Comparison of ENCODE assay signal across 12 cellular contexts in genomic region chr7:48083114-48083830, GRCh38. TPM values are rescaled to one million over a fixed set of nuclear protein-coding genes. Genes with fewer than 3 reads are reported as not detected.
DNase-seq lines count a peak whose midpoint lies in the region; ATAC-seq and TF ChIP-seq lines count a peak whose summit lies in the region.
"Had no signal": no experiment of that assay in that cellular context is flagged by ENCODE, and none has a peak within 500 bp of the region (broad histone marks: within the 10 kb centered on the region; RNA-seq: fewer than 3 reads in every experiment).

No MANE protein-coding gene starts in this region.

- H3K4me2 ChIP-seq in IMR-90 (ENCODE audit: low read depth, low read length): no peak overlapping the region

- H4K5ac ChIP-seq in IMR-90 (ENCODE audit: low read depth, low read length): no peak overlapping the region

- H3K23ac ChIP-seq in IMR-90 (ENCODE audit: low read depth, low read length): no peak overlapping the region; the same call in 1 of the 2 replicates

- no peak overlapping the region for H3K9ac ChIP-seq in IMR-90 (ENCODE audit: low read depth, low read length)

- peak overlapping the region; percentile 42 for H3K4ac ChIP-seq in IMR-90 (ENCODE audit: low read depth, low read length)

- no peak for TF ChIP-seq CTCF in CD14-positive monocyte (IDR thresholded peaks at IDR 0.05)
- TF ChIP-seq CTCF in IMR-90 (conservative IDR thresholded peaks at IDR 0.05; ENCODE audit: low read depth, low read length): no peak
- TF ChIP-seq CTCF in astrocyte of the cerebellum (IDR thresholded peaks at IDR 0.05; ENCODE audit: low read depth, low read length, missing control alignments): no peak
- TF ChIP-seq CTCF in right lobe of liver (IDR thresholded peaks at IDR 0.05): no peak
- no peak for TF ChIP-seq CTCF in BE2C (IDR thresholded peaks at IDR 0.05; ENCODE audit: low read depth, low read length)
- no peak for TF ChIP-seq CTCF in left lung (IDR thresholded peaks at IDR 0.05)

- H3K56ac ChIP-seq in IMR-90 (ENCODE audit: extremely low read depth, insufficient read depth, low read length): no peak overlapping the region

- H3K14ac ChIP-seq in IMR-90 (replicated peaks; ENCODE audit: low read depth, low read length): no peak overlapping the region

- H3K36me3 Mint-ChIP-seq in CD14-positive monocyte: peaks cover 8 to 16% of the 10 kb centered on the region in 2 donors

- intact Hi-C loops in CD14-positive monocyte (cut with micrococcal nuclease): no loop called here
- intact Hi-C loops in IMR-90 (cut with micrococcal nuclease): no loop called here
- intact Hi-C loops in right lobe of liver (cut with DNase I): no loop called here
- intact Hi-C loops in left lung (cut with DNase I): no loop called here

- no peak overlapping the region for H2BK5ac ChIP-seq in IMR-90 (ENCODE audit: low read depth, low read length, poor library complexity, severe bottlenecking)

- H4K91ac ChIP-seq in IMR-90 (ENCODE audit: insufficient read depth, low read depth, low read length): 0 out of 2 replicates have a peak overlapping the region, but pooled peaks have one; percentile 20

- H2AFZ ChIP-seq in IMR-90 (replicated peaks; ENCODE audit: low read length, poor library complexity): peak overlapping the region; percentile 52

- ATAC-seq in IMR-90 (ENCODE audit: low read depth) (peak; percentile 6; the same call in 1 of the 2 replicates), right lobe of liver (peak; percentile 25 to 46 (median 35)), GM21526 (IDR thresholded peaks at IDR 0.05; ENCODE audit: low FRiP score, unreplicated experiment) (no peak), left lung (no peak)

- no peak overlapping the region for H3K4me3 Mint-ChIP-seq in CD14-positive monocyte

- peak overlapping the region; percentile 47; the same call in 1 of the 2 replicates for H2AK5ac ChIP-seq in IMR-90 (ENCODE audit: low read depth, low read length)

- no peak overlapping the region for H3K27ac ChIP-seq in IMR-90 (ENCODE audit: insufficient read depth, low read length)
- H3K27ac ChIP-seq in right lobe of liver: no peak overlapping the region
- no peak overlapping the region for H3K27ac ChIP-seq in left lung
- H3K27ac ChIP-seq: prostate gland had no signal

- peaks cover 0 to 2% (median 0%) of the 10 kb centered on the region in 7 donors for H3K9me3 Mint-ChIP-seq in CD14-positive monocyte

- peaks cover 0 to 2% (median 0%) of the 10 kb centered on the region in 3 donors for H3K27me3 Mint-ChIP-seq in CD14-positive monocyte (ENCODE audit: low read depth in 3 of 3)

- H2BK120ac ChIP-seq in IMR-90 (ENCODE audit: low read depth, low read length): peak overlapping the region; percentile 28; the same call in 1 of the 2 replicates

- no CpG with 5 or more reads among the region's 6 CpGs for WGBS in IMR-90 (ENCODE audit: extremely low coverage in 2 of 2, insufficient read length in 1 of 2), 2 experiments
- 31% methylated on average over 3 of the region's 6 CpGs for WGBS in right lobe of liver (ENCODE audit: insufficient coverage, low coverage, low lambda C conversion rate, missing lambda C conversion rate)

- H3K36me3 ChIP-seq in IMR-90 (ENCODE audit: control insufficient read depth, insufficient read depth, low read length) (no peaks in the 10 kb centered on the region), right lobe of liver (no peaks in the 10 kb centered on the region), BE2C (no peaks in the 10 kb centered on the region), left lung (no peaks in the 10 kb centered on the region)
- H3K36me3 ChIP-seq: HAP-1, prostate gland had no signal

- H2BK15ac ChIP-seq in IMR-90 (ENCODE audit: low read depth, low read length): peak overlapping the region; percentile 47; the same call in 1 of the 3 replicates

- H3K18ac ChIP-seq in IMR-90 (ENCODE audit: low read depth, low read length): no peak overlapping the region

- H3K4me1 ChIP-seq in IMR-90 (ENCODE audit: control insufficient read depth, insufficient read depth, low read length) (peaks cover 24% of the 10 kb centered on the region), right lobe of liver (peaks cover 0 to 21% (median 2%) of the 10 kb centered on the region in 4 donors), BE2C (peaks cover 15% of the 10 kb centered on the region), left lung (peaks cover 17 to 60% of the 10 kb centered on the region in 2 donors)
- H3K4me1 ChIP-seq: prostate gland had no signal

- H3K27me3 ChIP-seq in IMR-90 (ENCODE audit: control insufficient read depth, insufficient read depth, low read length) (no peaks in the 10 kb centered on the region), right lobe of liver (no peaks in the 10 kb centered on the region), BE2C (no peaks in the 10 kb centered on the region), left lung (no peaks in the 10 kb centered on the region)

- peak overlapping the region in 1 of 2 experiments; percentile 41; a peak in 1 of 4 replicates for H4K8ac ChIP-seq in IMR-90 (ENCODE audit: low read depth in 2 of 2, low read length in 2 of 2)

- TF ChIP-seq POLR2A in IMR-90 (IDR thresholded peaks at IDR 0.05; ENCODE audit: low read depth, low read length) (no peak), right lobe of liver (IDR thresholded peaks at IDR 0.05) (no peak)

- H3K79me1 ChIP-seq in IMR-90 (ENCODE audit: low read depth in 1 of 2, low read length in 2 of 2): peaks cover 0 to 10% of the 10 kb centered on the region in 2 experiments; a peak in 1 of 4 replicates

- CTCF ChIA-PET in IMR-90 (lab: Yijun Ruan, JAX): interaction anchor here (0.6 to 0.7 kb wide), 2 partner anchors 95 to 260 kb away, joined by 4 to 6 read pairs; no protein-coding TSS in a partner anchor

- peak overlapping the region; percentile 47; the same call in 1 of the 2 replicates for H2BK20ac ChIP-seq in IMR-90 (ENCODE audit: low read depth, low read length)

- BruUV-seq in IMR-90 (replicated peaks; lab: Mats Ljungman, UMichigan): no TSS peak

- H3K9me1 ChIP-seq in IMR-90 (ENCODE audit: insufficient read depth, low read length): peaks cover 24% of the 10 kb centered on the region

- TF ChIP-seq RAD21 in IMR-90 (IDR thresholded peaks at IDR 0.05; ENCODE audit: low read length): no peak

- peak overlapping the region in 4 of 7 donors; percentile 9 to 65 (median 38) for H3K27ac Mint-ChIP-seq in CD14-positive monocyte

- no peak overlapping the region for H2AK9ac ChIP-seq in IMR-90 (replicated peaks; ENCODE audit: low read depth, low read length, poor library complexity)

- DNase-seq in CD14-positive monocyte (ENCODE audit: low spot score): no peak
- peak; percentile 92 for DNase-seq in IMR-90
- DNase-seq in astrocyte of the cerebellum (ENCODE audit: low read depth): peak; percentile 53
- DNase-seq in right lobe of liver: no peak
- DNase-seq in NCI-H2171 treated with DMSO at 0.1 percent for 48 hours (lab: John Stamatoyannopoulos, UW): no peak
- no peak for DNase-seq in BE2C
- DNase-seq in left lung: no peak
- DNase-seq: NCI-H2029 had no signal

- dilution Hi-C loops in IMR-90 (cut with HindIII; ENCODE audit: low sequenced_read_pairs, unreplicated experiment): no loop called here

- H3K9me3 ChIP-seq in IMR-90 (ENCODE audit: control insufficient read depth, insufficient read depth, low read length) (no peaks in the 10 kb centered on the region), right lobe of liver (no peaks in the 10 kb centered on the region), BE2C (no peaks in the 10 kb centered on the region), left lung (no peaks in the 10 kb centered on the region)
- H3K9me3 ChIP-seq: prostate gland had no signal

- POLR2A ChIA-PET in IMR-90 (lab: Charles Lee; ENCODE audit: unreplicated experiment): interaction anchor here (0.7 kb wide), 1 partner anchor 256 kb away, joined by 3 read pairs; no protein-coding TSS in a partner anchor

- H3K4me3 ChIP-seq in IMR-90 (ENCODE audit: insufficient read depth, low read depth, low read length) (no peak overlapping the region), astrocyte of the cerebellum (ENCODE audit: low read depth, low read length) (no peak overlapping the region), right lobe of liver (no peak overlapping the region), BE2C (ENCODE audit: low read depth, low read length) (no peak overlapping the region), left lung (no peak overlapping the region)
- H3K4me3 ChIP-seq: HAP-1, prostate gland had no signal

- 0 out of 2 replicates have a peak, but pooled peaks cover 3% of the 10 kb centered on the region for H4K20me1 ChIP-seq in IMR-90 (ENCODE audit: insufficient read depth, low read length)

- in situ Hi-C loops in IMR-90 (cut with MboI; ENCODE audit: low sequenced_read_pairs): no loop called here
- in situ Hi-C loops in astrocyte of the cerebellum (cut with HindIII; ENCODE audit: low sequenced_read_pairs): no loop called here

- peaks cover 56% of the 10 kb centered on the region for H3K4me1 Mint-ChIP-seq in CD14-positive monocyte

TF ChIP-seq in IMR-90, 13 proteins besides CTCF, POLR2A, EP300 and RAD21:
- TF ChIP-seq MAFK (IDR thresholded peaks at IDR 0.05; ENCODE audit: low read depth, low read length) (no peak), FOS (IDR thresholded peaks at IDR 0.05; ENCODE audit: low read depth, low read length) (peak; percentile 67), RCOR1 (IDR thresholded peaks at IDR 0.05; ENCODE audit: insufficient replicate concordance, low read length) (peak; percentile 67)
TF ChIP-seq in IMR-90: peak in this region for 2.

RNA-seq across cellular contexts. Expression of gene UPP1, which starts 5.8 kb away (rescaled TPM):
- 100 to 1,000 TPM; 109 to 129 TPM for polyA plus RNA-seq in CD14-positive monocyte
- 3.9 and 4.2 TPM in 2 replicates for total RNA-seq in IMR-90 (2012; rRNA removed)
- 14.5 and 17.0 TPM in 2 replicates for polyA plus RNA-seq in IMR-90 (2012; rRNA removed)
- polyA plus RNA-seq in IMR-90 (2012; cell fraction: cytosol; rRNA removed): 13.7 and 14.6 TPM in 2 replicates
- polyA plus RNA-seq in IMR-90 (2012; cell fraction: nucleus; rRNA removed; ENCODE audit: low replicate concordance): 47.9 and 58.8 TPM in 2 replicates
- total RNA-seq in right lobe of liver: 10 to 100 TPM in 4 of 6 experiments, 1 to 10 TPM in 2; 7.3 to 19.8 (median 13.1) TPM
- 34.8 TPM for polyA plus RNA-seq in BE2C (2012; ENCODE audit: insufficient read depth, insufficient read length, low read depth)
- total RNA-seq in left lung: 10 to 100 TPM; 37.8 to 79.3 TPM

RNA-seq across cellular contexts. Expression of gene C7orf57, which starts 47.9 kb away (rescaled TPM):
- polyA plus RNA-seq in CD14-positive monocyte: not detected
- not detected in 2 replicates for total RNA-seq in IMR-90 (2012; rRNA removed)
- not detected in 2 replicates for polyA plus RNA-seq in IMR-90 (2012; rRNA removed)
- polyA plus RNA-seq in IMR-90 (2012; cell fraction: cytosol; rRNA removed): not detected in 2 replicates
- not detected in 2 replicates for polyA plus RNA-seq in IMR-90 (2012; cell fraction: nucleus; rRNA removed; ENCODE audit: low replicate concordance)
- total RNA-seq in right lobe of liver: not detected
- not detected for polyA plus RNA-seq in BE2C (2012; ENCODE audit: insufficient read depth, insufficient read length, low read depth)
- 1 to 10 TPM in 1 of 2 donors, not detected in 1; 1.6 TPM for total RNA-seq in left lung

RNA-seq across cellular contexts. Expression of gene SUN3, which starts 54.4 kb away (rescaled TPM):
- polyA plus RNA-seq in CD14-positive monocyte (not detected), IMR-90 (2012; rRNA removed) (not detected in 2 replicates)
- total RNA-seq in IMR-90 (2012; rRNA removed) (not detected in 2 replicates), right lobe of liver (not detected), left lung (not detected)
- polyA plus RNA-seq in IMR-90 (2012; cell fraction: cytosol; rRNA removed): not detected in 2 replicates
- not detected in 2 replicates for polyA plus RNA-seq in IMR-90 (2012; cell fraction: nucleus; rRNA removed; ENCODE audit: low replicate concordance)
- polyA plus RNA-seq in BE2C (2012; ENCODE audit: insufficient read depth, insufficient read length, low read depth): 0.31 TPM
- total RNA-seq: dermis microvascular lymphatic vessel endothelial cell had no signal

Comparison
In these comparisons a context has a peak if more than half of its experiments do, and no peak if none do; other contexts are left out.
1. DNase-seq: peak in IMR-90 (single experiment) and astrocyte of the cerebellum (single experiment); none in CD14-positive monocyte (single experiment), right lobe of liver (0 of 3), NCI-H2171 treated with DMSO at 0.1 percent for 48 hours (single experiment), BE2C (single experiment) and left lung (0 of 2).
2. ATAC-seq: peak in IMR-90 (single experiment) and right lobe of liver (4 of 4); none in GM21526 (single experiment) and left lung (single experiment).